Comparison of ENCODE assay signal across 1 cellular context in genomic region chr6:41785689-41786450, GRCh38.
TF ChIP-seq lines count a peak whose summit lies in the region.

No MANE protein-coding gene starts in this region.

TF ChIP-seq in HCT116, 20 proteins besides CTCF, POLR2A, EP300 and RAD21 (continued from another document):
- TF ChIP-seq ZBTB33 (IDR thresholded peaks at IDR 0.05; ENCODE audit: extremely low read depth, insufficient replicate concordance, low read length), result no peak
- TF ChIP-seq, protein P1, sequence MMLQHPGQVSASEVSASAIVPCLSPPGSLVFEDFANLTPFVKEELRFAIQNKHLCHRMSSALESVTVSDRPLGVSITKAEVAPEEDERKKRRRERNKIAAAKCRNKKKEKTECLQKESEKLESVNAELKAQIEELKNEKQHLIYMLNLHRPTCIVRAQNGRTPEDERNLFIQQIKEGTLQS (IDR thresholded peaks at IDR 0.05), result no peak
- no peak for TF ChIP-seq EGR1 (IDR thresholded peaks at IDR 0.05; ENCODE audit: low read depth)
- no peak for TF ChIP-seq SP1 (IDR thresholded peaks at IDR 0.05; ENCODE audit: low read depth)
- no peak for TF ChIP-seq ELF1 (IDR thresholded peaks at IDR 0.05; ENCODE audit: borderline replicate concordance, low read depth)
- TF ChIP-seq POLR2AphosphoS5 (IDR thresholded peaks at IDR 0.05; ENCODE audit: low read depth, low read length), result no peak
- no peak for TF ChIP-seq CEBPB (IDR thresholded peaks at IDR 0.05; ENCODE audit: low read depth)
- TF ChIP-seq, protein P2, sequence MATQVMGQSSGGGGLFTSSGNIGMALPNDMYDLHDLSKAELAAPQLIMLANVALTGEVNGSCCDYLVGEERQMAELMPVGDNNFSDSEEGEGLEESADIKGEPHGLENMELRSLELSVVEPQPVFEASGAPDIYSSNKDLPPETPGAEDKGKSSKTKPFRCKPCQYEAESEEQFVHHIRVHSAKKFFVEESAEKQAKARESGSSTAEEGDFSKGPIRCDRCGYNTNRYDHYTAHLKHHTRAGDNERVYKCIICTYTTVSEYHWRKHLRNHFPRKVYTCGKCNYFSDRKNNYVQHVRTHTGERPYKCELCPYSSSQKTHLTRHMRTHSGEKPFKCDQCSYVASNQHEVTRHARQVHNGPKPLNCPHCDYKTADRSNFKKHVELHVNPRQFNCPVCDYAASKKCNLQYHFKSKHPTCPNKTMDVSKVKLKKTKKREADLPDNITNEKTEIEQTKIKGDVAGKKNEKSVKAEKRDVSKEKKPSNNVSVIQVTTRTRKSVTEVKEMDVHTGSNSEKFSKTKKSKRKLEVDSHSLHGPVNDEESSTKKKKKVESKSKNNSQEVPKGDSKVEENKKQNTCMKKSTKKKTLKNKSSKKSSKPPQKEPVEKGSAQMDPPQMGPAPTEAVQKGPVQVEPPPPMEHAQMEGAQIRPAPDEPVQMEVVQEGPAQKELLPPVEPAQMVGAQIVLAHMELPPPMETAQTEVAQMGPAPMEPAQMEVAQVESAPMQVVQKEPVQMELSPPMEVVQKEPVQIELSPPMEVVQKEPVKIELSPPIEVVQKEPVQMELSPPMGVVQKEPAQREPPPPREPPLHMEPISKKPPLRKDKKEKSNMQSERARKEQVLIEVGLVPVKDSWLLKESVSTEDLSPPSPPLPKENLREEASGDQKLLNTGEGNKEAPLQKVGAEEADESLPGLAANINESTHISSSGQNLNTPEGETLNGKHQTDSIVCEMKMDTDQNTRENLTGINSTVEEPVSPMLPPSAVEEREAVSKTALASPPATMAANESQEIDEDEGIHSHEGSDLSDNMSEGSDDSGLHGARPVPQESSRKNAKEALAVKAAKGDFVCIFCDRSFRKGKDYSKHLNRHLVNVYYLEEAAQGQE (IDR thresholded peaks at IDR 0.05; ENCODE audit: low read depth), result no peak
- TF ChIP-seq SRF (IDR thresholded peaks at IDR 0.05; ENCODE audit: low read depth), result no peak
- TF ChIP-seq EZH2phosphoT487 (IDR thresholded peaks at IDR 0.05; ENCODE audit: borderline replicate concordance), result no peak
- TF ChIP-seq YY1 (IDR thresholded peaks at IDR 0.05; ENCODE audit: extremely low read depth, insufficient replicate concordance, low read depth, low read length), result no peak
- no peak for TF ChIP-seq JUND (IDR thresholded peaks at IDR 0.05)
TF ChIP-seq in HCT116: peak in this region for 0.
